ENCODE assay signal across 19 cellular contexts in the genomic region with DNA sequence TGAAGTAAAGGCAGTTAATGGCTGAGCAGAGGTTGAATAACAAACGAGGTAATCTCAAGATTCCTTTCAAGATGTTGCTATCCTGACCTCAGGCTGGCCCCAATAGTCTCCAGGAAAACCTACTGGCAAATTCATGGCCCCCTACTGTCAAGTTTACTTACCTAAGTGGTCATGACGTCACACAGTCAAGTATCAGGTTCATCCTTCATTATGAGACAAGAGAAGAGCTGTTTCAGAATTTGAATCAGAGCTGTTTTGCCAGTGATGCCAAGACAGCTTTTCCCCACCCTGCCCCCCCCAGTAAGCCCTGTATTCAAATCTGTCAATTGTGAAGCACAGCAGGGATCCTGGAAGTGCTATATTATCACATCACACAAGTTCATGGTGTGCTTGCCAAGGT.
DNase-seq lines count a peak whose midpoint lies in the region; ATAC-seq, FAIRE-seq and TF ChIP-seq lines count a peak whose summit lies in the region.
"Had no signal": no experiment of that assay in that cellular context is flagged by ENCODE, and none has a peak within 500 bp of the region (broad histone marks: within the 10 kb centered on the region; RNA-seq: fewer than 3 reads in every experiment).

No MANE protein-coding gene starts in this region.

- H3K4me3 Mint-ChIP-seq in HFFc6 = no peak overlapping the region
- no peak overlapping the region for H3K4me3 Mint-ChIP-seq in activated T-cell treated with anti-CD3 and anti-CD28 coated beads, Interleukin-2, amount 50 U/mL, for 72 hours
- H3K4me3 Mint-ChIP-seq: CD14-positive monocyte had no signal

- H3K27ac ChIP-seq in HepG2 (ENCODE audit: extremely low read length, insufficient read depth, low read length) (no peak overlapping the region), right lobe of liver (no peak overlapping the region)
- H3K27ac ChIP-seq: KMS-11, SK-N-MC had no signal

- H3K36me3 Mint-ChIP-seq in HFFc6 (ENCODE audit: low read depth) = no peaks in the 10 kb centered on the region; the same call in 1 of the 2 replicates
- H3K36me3 Mint-ChIP-seq in activated T-cell treated with anti-CD3 and anti-CD28 coated beads, Interleukin-2, amount 50 U/mL, for 72 hours (ENCODE audit: insufficient read depth in 2 of 2) = peaks cover 0 to 2% of the 10 kb centered on the region in 2 donors
- H3K36me3 Mint-ChIP-seq: CD14-positive monocyte had no signal

- no peak overlapping the region for H3K27ac Mint-ChIP-seq in HFFc6
- no peak overlapping the region for H3K27ac Mint-ChIP-seq in activated T-cell treated with anti-CD3 and anti-CD28 coated beads, Interleukin-2, amount 50 U/mL, for 72 hours
- H3K27ac Mint-ChIP-seq: CD14-positive monocyte had no signal

- in situ Hi-C loops in HepG2 (cut with HindIII; ENCODE audit: extremely low pct_ligation_motif_present, low pct_unique_long_range_greater_than_20kb) = no loop called here

- DNase-seq in HepG2 (ENCODE audit: low spot score) (no peak), right lobe of liver (no peak), NCI-H446 treated with DMSO at 0.1 percent for 48 hours (lab: John Stamatoyannopoulos, UW) (peak; percentile 27), iPS DF 4.7 (ENCODE audit: extremely low read depth, low spot score) (peak; percentile 38), SIG-M5 treated with dmso at 0.1 percent for 504 hours (lab: John Stamatoyannopoulos, UW; ENCODE audit: unreplicated experiment) (no peak), HFFc6 (no peak)
- DNase-seq in activated T-cell treated with anti-CD3 and anti-CD28 coated beads, Interleukin-2, amount 50 U/mL, for 72 hours = no peak
- DNase-seq: ACHN, AML-193, DMS 273 treated with DMSO at 0.1 percent for 48 hours, HCEC 1CT, NCI-H1048, NCI-H1694 treated with DMSO at 0.1 percent for 48 hours, NCI-H774 had no signal

- TF ChIP-seq RAD21 in HepG2 (CRISPR knock-in tag; IDR thresholded peaks at IDR 0.05) = no peak

- H3K9me3 ChIP-seq in HepG2 (ENCODE audit: low read length) (peaks cover 96% of the 10 kb centered on the region), right lobe of liver (no peaks in the 10 kb centered on the region)

- POLR2A ChIA-PET in HepG2 (lab: Yijun Ruan, JAX) = no interaction called here

- ATAC-seq in HepG2 = no peak
- no peak for ATAC-seq in right lobe of liver
- no peak for ATAC-seq in activated T-cell treated with anti-CD3 and anti-CD28 coated beads, Interleukin-2, amount 50 U/mL, for 72 hours (replicated peaks in 1 of 2)
- ATAC-seq: Panc1, Right ventricle myocardium inferior had no signal

- peaks cover 59% of the 10 kb centered on the region for H3K9me3 Mint-ChIP-seq in HFFc6
- H3K9me3 Mint-ChIP-seq in activated T-cell treated with anti-CD3 and anti-CD28 coated beads, Interleukin-2, amount 50 U/mL, for 72 hours = peaks cover 10 to 19% of the 10 kb centered on the region in 2 donors

- WGBS in HepG2 (ENCODE audit: low lambda C conversion rate) = 1% methylated on average over 2 of the region's 2 CpGs
- WGBS in right lobe of liver (ENCODE audit: insufficient coverage, low coverage, low lambda C conversion rate, missing lambda C conversion rate) = 0% methylated on average over 1 of the region's 2 CpGs

- TF ChIP-seq CTCF in HepG2 (CRISPR knock-in tag; IDR thresholded peaks at IDR 0.05) (no peak), right lobe of liver (IDR thresholded peaks at IDR 0.05) (no peak), HFFc6 (IDR thresholded peaks at IDR 0.05) (no peak)

- H3K4me1 ChIP-seq in HepG2 (ENCODE audit: insufficient read depth, low read length) (no peaks in the 10 kb centered on the region), right lobe of liver (no peaks in the 10 kb centered on the region)

- H4K20me1 ChIP-seq in HepG2 (ENCODE audit: insufficient read depth, low read length) = no peaks in the 10 kb centered on the region

- H3K4me2 ChIP-seq in HepG2 (ENCODE audit: low read depth, low read length) = no peak overlapping the region
- H3K4me2 ChIP-seq: KMS-11 had no signal

- H2AFZ ChIP-seq in HepG2 (ENCODE audit: low read length) = no peak overlapping the region

- no peak overlapping the region for H3K4me3 ChIP-seq in HepG2 (replicated peaks in 1 of 3; ENCODE audit: insufficient read depth in 1 of 3, low read depth in 2 of 3, low read length in 3 of 3)
- no peak overlapping the region for H3K4me3 ChIP-seq in right lobe of liver
- H3K4me3 ChIP-seq: SK-N-MC had no signal

- no TSS peak for BruUV-seq in HepG2 (replicated peaks; lab: Mats Ljungman, UMichigan)

- FAIRE-seq in HepG2 (lab: Jason Lieb, UNC) = no peak

- H3K79me2 ChIP-seq in HepG2 (ENCODE audit: insufficient read depth, low read length) = no peaks in the 10 kb centered on the region

- no peaks in the 10 kb centered on the region for H3K4me1 Mint-ChIP-seq in HFFc6 (ENCODE audit: low read depth)
- H3K4me1 Mint-ChIP-seq in activated T-cell treated with anti-CD3 and anti-CD28 coated beads, Interleukin-2, amount 50 U/mL, for 72 hours (ENCODE audit: low read depth) = no peaks in the 10 kb centered on the region
- H3K4me1 Mint-ChIP-seq: CD14-positive monocyte had no signal

- H3K9ac ChIP-seq in HepG2 (ENCODE audit: insufficient read depth, low read depth, low read length) = no peak overlapping the region
- H3K9ac ChIP-seq: KMS-11 had no signal

- H3K27me3 Mint-ChIP-seq in HFFc6 (ENCODE audit: insufficient read depth) = no peaks in the 10 kb centered on the region
- H3K27me3 Mint-ChIP-seq in activated T-cell treated with anti-CD3 and anti-CD28 coated beads, Interleukin-2, amount 50 U/mL, for 72 hours (ENCODE audit: low read depth) = no peaks in the 10 kb centered on the region

- TF ChIP-seq POLR2A in HepG2 (IDR thresholded peaks at IDR 0.05; ENCODE audit: insufficient read depth in 1 of 2, low read depth in 2 of 2, low read length in 2 of 2) (no peak), right lobe of liver (IDR thresholded peaks at IDR 0.05) (no peak)

- CTCF ChIA-PET in HepG2 (lab: Yijun Ruan, JAX; ENCODE audit: low intra/inter-chr PET ratio, low total read pairs) = no interaction called here

- no peak for TF ChIP-seq EP300 in HepG2 (IDR thresholded peaks at IDR 0.05; ENCODE audit: low read depth in 2 of 2, low read length in 2 of 2)
- no peak for TF ChIP-seq EP300 in HepG2 (CRISPR knock-in tag; IDR thresholded peaks at IDR 0.05; ENCODE audit: borderline replicate concordance)

- intact Hi-C loops in HepG2 (cut with micrococcal nuclease; ENCODE audit: unreplicated experiment) = no loop called here
- intact Hi-C loops in right lobe of liver (cut with DNase I) = no loop called here

- H3K27me3 ChIP-seq in HepG2 (ENCODE audit: control insufficient read depth in 1 of 2, insufficient read depth in 2 of 2, low read length in 2 of 2) (no peaks in the 10 kb centered on the region), right lobe of liver (no peaks in the 10 kb centered on the region)

- H3K36me3 ChIP-seq in HepG2 (replicated peaks in 1 of 2; ENCODE audit: control insufficient read depth in 1 of 2, insufficient read depth in 2 of 2, low read length in 2 of 2) = no peaks in the 10 kb centered on the region
- no peaks in the 10 kb centered on the region for H3K36me3 ChIP-seq in right lobe of liver

TF ChIP-seq in HepG2, 621 proteins besides CTCF, POLR2A, EP300 and RAD21:
- peak; percentile 94 for TF ChIP-seq ATF7 (IDR thresholded peaks at IDR 0.05)
- TF ChIP-seq ATF7 (CRISPR knock-in tag; IDR thresholded peaks at IDR 0.05) = no peak
- TF ChIP-seq ZNF709 (CRISPR knock-in tag; IDR thresholded peaks at IDR 0.05) = no peak
- TF ChIP-seq ZNF337 (CRISPR knock-in tag; IDR thresholded peaks at IDR 0.05; ENCODE audit: borderline replicate concordance, low read depth) = no peak
- TF ChIP-seq CREB1 (IDR thresholded peaks at IDR 0.05) = peak; percentile 98
- TF ChIP-seq CREB1 (CRISPR knock-in tag; IDR thresholded peaks at IDR 0.05) = no peak

Comparison
In these comparisons a context has a peak if more than half of its experiments do, and no peak if none do; other contexts are left out.
1. DNase-seq: peak in NCI-H446 treated with DMSO at 0.1 percent for 48 hours (single experiment) and iPS DF 4.7 (single experiment); none in HepG2 (single experiment), right lobe of liver (0 of 3), SIG-M5 treated with dmso at 0.1 percent for 504 hours (single experiment), HFFc6 (single experiment) and activated T-cell treated with anti-CD3 and anti-CD28 coated beads, Interleukin-2, amount 50 U/mL, for 72 hours (0 of 2).